Comparison of ENCODE assay signal across 8 cellular contexts in genomic region chr1:151346769-151347522, GRCh38. TPM values are rescaled to one million over a fixed set of nuclear protein-coding genes. Genes with fewer than 3 reads are reported as not detected.
DNase-seq lines count a peak whose midpoint lies in the region; ATAC-seq, FAIRE-seq and TF ChIP-seq lines count a peak whose summit lies in the region.

RFX5 (minus strand) TSS chr1:151347252; CDS start chr1:151346320, 932 bp downstream.

- peaks cover 8% of the 10 kb centered on the region for H3K4me1 ChIP-seq in BE2C

- peak; percentile 94 for DNase-seq in BE2C
- peak; percentile 73 for DNase-seq in GM19240 (ENCODE audit: insufficient read length, low spot score)
- peak; percentile 100 for DNase-seq in NCI-H526 (lab: John Stamatoyannopoulos, UW)
- DNase-seq in activated CD4-positive, alpha-beta T cell treated with anti-CD3 and anti-CD28 coated beads for 48 hours: peak; percentile 95
- peak; percentile 99 for DNase-seq in kidney tubule cell (ENCODE audit: low spot score)
- DNase-seq in stimulated activated CD4-positive, alpha-beta T cell treated with anti-CD3 and anti-CD28 coated beads, Interleukin-1b, Interleukin-23, amount 100 ng/mL, for 24 hours (ENCODE audit: low read depth in 4 of 4, low spot score in 1 of 4): peak; percentile 76 to 88 (median 82)

- TF ChIP-seq CTCF in BE2C (IDR thresholded peaks at IDR 0.05; ENCODE audit: low read depth, low read length): no peak

- FAIRE-seq in colon (lab: Jason Lieb, UNC): peak; percentile 90

- peak within 1 kb of the TSS; percentile 89 for H3K4me3 ChIP-seq in BE2C (ENCODE audit: low read depth, low read length)

- no peaks in the 10 kb centered on the region for H3K27me3 ChIP-seq in BE2C

- no peaks in the 10 kb centered on the region for H3K9me3 ChIP-seq in BE2C

- peaks cover 10% of the 10 kb centered on the region for H3K36me3 ChIP-seq in BE2C

- ATAC-seq in HG03460 (IDR thresholded peaks at IDR 0.05; ENCODE audit: unreplicated experiment): peak; percentile 98

RNA-seq across cellular contexts. Expression of gene RFX5, which starts in this region (rescaled TPM):
- 21.9 TPM for polyA plus RNA-seq in BE2C (2012; ENCODE audit: insufficient read depth, insufficient read length, low read depth)

Comparison
In these comparisons a context has a peak if more than half of its experiments do, and no peak if none do; other contexts are left out.
1. Peak in every context shown above with its lines: DNase-seq, ATAC-seq and H3K4me3 ChIP-seq.